In genomic region chr1:46655848-46656247, GRCh38 we compare ENCODE assay signal across 7 cellular contexts. TPM values are rescaled to one million over a fixed set of nuclear protein-coding genes. Genes with fewer than 3 reads are reported as not detected.
"Had no signal": no experiment of that assay in that cellular context is flagged by ENCODE, and none has a peak within 500 bp of the region (broad histone marks: within the 10 kb centered on the region; RNA-seq: fewer than 3 reads in every experiment).

No MANE protein-coding gene starts in this region.

- H3K27ac Mint-ChIP-seq: GM23338, HFFc6, IgD-negative memory B cell had no signal

- H3K4me3 ChIP-seq: GM23338, HAP-1 had no signal

- H3K9me3 ChIP-seq: HAP-1 had no signal

- H2AFZ ChIP-seq: GM23338 had no signal

- H3K4me2 ChIP-seq: GM23338 had no signal

- H3K27me3 Mint-ChIP-seq: IgD-negative memory B cell had no signal

- DNase-seq: HFFc6, KG1 had no signal

- H3K4me1 Mint-ChIP-seq: GM23338 had no signal

- ATAC-seq: GM23338, HCT116 had no signal

- H3K9me3 Mint-ChIP-seq: GM23338, HFFc6 had no signal

- H3K4me3 Mint-ChIP-seq: GM23338, HFFc6, IgD-negative memory B cell had no signal

- H3K4me1 ChIP-seq: HAP-1 had no signal

RNA-seq across cellular contexts. Expression of gene TEX38, which starts 15.8 kb away (rescaled TPM):
- total RNA-seq: GM23338, H1 had no signal
- polyA plus RNA-seq: GM23338, IgD-negative memory B cell had no signal
